In genomic region chr3:115401298-115401697, GRCh38 we compare ENCODE assay signal across 19 cellular contexts.
A peak's percentile ranks its signal among the peaks of the same experiment; 100 is the strongest.
DNase-seq lines count a peak whose midpoint lies in the region; ATAC-seq, FAIRE-seq and TF ChIP-seq lines count a peak whose summit lies in the region.
"Had no signal": no experiment of that assay in that cellular context is flagged by ENCODE, and none has a peak within 500 bp of the region (broad histone marks: within the 10 kb centered on the region; RNA-seq: fewer than 3 reads in every experiment).

No MANE protein-coding gene starts in this region.

- TF ChIP-seq POLR2A in GM12891 (IDR thresholded peaks at IDR 0.05; ENCODE audit: low read depth, low read length) (no peak), suprapubic skin (IDR thresholded peaks at IDR 0.05) (no peak)

- no peak for TF ChIP-seq EP300 in suprapubic skin (IDR thresholded peaks at IDR 0.05)

- H3K27me3 Mint-ChIP-seq in activated CD8-positive, alpha-beta memory T cell treated with anti-CD3 and anti-CD28 coated beads, Interleukin-2, amount 10 ng/mL, durations not matched to agents 7 days and 5 days = no peaks in the 10 kb centered on the region
- H3K27me3 Mint-ChIP-seq: activated T-cell treated with anti-CD3 and anti-CD28 coated beads, Interleukin-2, amount 50 U/mL, for 24 hours; brain had no signal

- no peaks in the 10 kb centered on the region for H4K20me1 ChIP-seq in osteoblast (ENCODE audit: insufficient read depth, low read length)

- H3K27ac ChIP-seq in osteoblast (ENCODE audit: low read depth, low read length) = peak overlapping the region; percentile 99
- no peak overlapping the region for H3K27ac ChIP-seq in suprapubic skin
- H3K27ac ChIP-seq: C4-2B, KMS-11 had no signal

- H3K4me1 Mint-ChIP-seq in activated CD8-positive, alpha-beta memory T cell treated with anti-CD3 and anti-CD28 coated beads, Interleukin-2, amount 10 ng/mL, durations not matched to agents 7 days and 5 days = no peaks in the 10 kb centered on the region

- H3K9me3 ChIP-seq in osteoblast (ENCODE audit: low read depth, low read length) (no peaks in the 10 kb centered on the region), suprapubic skin (no peaks in the 10 kb centered on the region)

- no peak for ATAC-seq in activated CD8-positive, alpha-beta memory T cell treated with anti-CD3 and anti-CD28 coated beads, Interleukin-2, amount 10 ng/mL, durations not matched to agents 7 days and 5 days
- ATAC-seq: natural killer cell treated with Interleukin-12 subunit alpha and Interleukin-12 subunit beta and Interleukin-15 and Interleukin-18, amount 100 ng/mL, for 72 hours had no signal

- H3K4me2 ChIP-seq in osteoblast (ENCODE audit: insufficient read depth, low read length) = peak overlapping the region; percentile 71
- H3K4me2 ChIP-seq: KMS-11 had no signal

- H3K4me3 ChIP-seq in AG10803 (ENCODE audit: low read length) (no peak overlapping the region), fibroblast of mammary gland (ENCODE audit: control insufficient read depth, low read depth, low read length) (no peak overlapping the region), osteoblast (ENCODE audit: insufficient read depth, low read length) (peak overlapping the region; percentile 13), suprapubic skin (no peak overlapping the region)

- H3K4me1 ChIP-seq in osteoblast (ENCODE audit: insufficient read depth, low read length) (peaks cover 54% of the 10 kb centered on the region), suprapubic skin (no peaks in the 10 kb centered on the region)

- no peaks in the 10 kb centered on the region for H3K79me2 ChIP-seq in osteoblast (ENCODE audit: insufficient read depth, low read length)

- CTCF ChIA-PET in activated CD8-positive, alpha-beta memory T cell treated with anti-CD3 and anti-CD28 coated beads, Interleukin-2, amount 10 ng/mL, durations not matched to agents 7 days and 5 days (lab: Charles Lee) = no interaction called here

- H3K9me3 Mint-ChIP-seq in activated CD8-positive, alpha-beta memory T cell treated with anti-CD3 and anti-CD28 coated beads, Interleukin-2, amount 10 ng/mL, durations not matched to agents 7 days and 5 days (ENCODE audit: low read depth) = no peaks in the 10 kb centered on the region
- H3K9me3 Mint-ChIP-seq: activated T-cell treated with anti-CD3 and anti-CD28 coated beads, Interleukin-2, amount 50 U/mL, for 24 hours; brain had no signal

- no peaks in the 10 kb centered on the region for H3K36me3 Mint-ChIP-seq in activated CD8-positive, alpha-beta memory T cell treated with anti-CD3 and anti-CD28 coated beads, Interleukin-2, amount 10 ng/mL, durations not matched to agents 7 days and 5 days
- H3K36me3 Mint-ChIP-seq: brain; natural killer cell treated with Interleukin-12 subunit alpha and Interleukin-12 subunit beta and Interleukin-15 and Interleukin-18, amount 100 ng/mL, for 72 hours had no signal

- TF ChIP-seq CTCF in AG10803 (conservative IDR thresholded peaks at IDR 0.05; ENCODE audit: low read length) = no peak
- no peak for TF ChIP-seq CTCF in fibroblast of mammary gland (conservative IDR thresholded peaks at IDR 0.05; ENCODE audit: control insufficient read depth, insufficient read depth, low read depth, low read length)
- TF ChIP-seq CTCF in osteoblast (IDR thresholded peaks at IDR 0.05; ENCODE audit: extremely low read depth, low read depth, low read length) = no peak
- TF ChIP-seq CTCF in suprapubic skin (IDR thresholded peaks at IDR 0.05) = no peak

- WGBS in suprapubic skin = 63% methylated on average over 2 of the region's 2 CpGs

- no peak overlapping the region for H3K4me3 Mint-ChIP-seq in activated CD8-positive, alpha-beta memory T cell treated with anti-CD3 and anti-CD28 coated beads, Interleukin-2, amount 10 ng/mL, durations not matched to agents 7 days and 5 days
- H3K4me3 Mint-ChIP-seq: activated T-cell treated with anti-CD3 and anti-CD28 coated beads, Interleukin-2, amount 50 U/mL, for 24 hours; brain; natural killer cell treated with Interleukin-12 subunit alpha and Interleukin-12 subunit beta and Interleukin-15 and Interleukin-18, amount 100 ng/mL, for 72 hours had no signal

- H3K27me3 ChIP-seq in osteoblast (ENCODE audit: insufficient read depth, low read length) = no peaks in the 10 kb centered on the region
- H3K27me3 ChIP-seq in suprapubic skin = no peaks in the 10 kb centered on the region

- DNase-seq in AG10803 (ENCODE audit: low read depth) (peak; percentile 90), RPMI7951 (ENCODE audit: low read depth) (peak; percentile 41), fibroblast of mammary gland (ENCODE audit: low read depth) (peak; percentile 86), osteoblast (ENCODE audit: insufficient read length, low spot score, missing footprints) (no peak), GM12891 (ENCODE audit: insufficient read length, low spot score) (no peak), SK-N-DZ (ENCODE audit: low spot score) (no peak), suprapubic skin (ENCODE audit: low spot score in 2 of 2) (no peak)
- DNase-seq in activated CD8-positive, alpha-beta memory T cell treated with anti-CD3 and anti-CD28 coated beads, Interleukin-2, amount 10 ng/mL, durations not matched to agents 7 days and 5 days = no peak
- DNase-seq: activated CD4-positive, CD25-positive, alpha-beta regulatory T cell treated with anti-CD3 and anti-CD28 coated beads, Interleukin-2, amount 50 U/mL, for 72 hours; activated T-cell treated with anti-CD3 and anti-CD28 coated beads, Interleukin-2, amount 50 U/mL, for 24 hours; erythroblast; NCI-H2081 treated with DMSO at 0.1 percent for 48 hours; NK-92 treated with Interleukin-12 subunit alpha and Interleukin-12 subunit beta, amount 100 ng/mL, for 24 hours had no signal

- H2AFZ ChIP-seq in osteoblast (ENCODE audit: low read length) = peak overlapping the region; percentile 34

- no peak for FAIRE-seq in GM12891 (lab: Jason Lieb, UNC)
- FAIRE-seq: G401.6, islet of Langerhans had no signal

- H3K36me3 ChIP-seq in osteoblast (ENCODE audit: insufficient read depth, low read length) (no peaks in the 10 kb centered on the region), suprapubic skin (no peaks in the 10 kb centered on the region)

- H3K27ac Mint-ChIP-seq in activated CD8-positive, alpha-beta memory T cell treated with anti-CD3 and anti-CD28 coated beads, Interleukin-2, amount 10 ng/mL, durations not matched to agents 7 days and 5 days = no peak overlapping the region
- H3K27ac Mint-ChIP-seq: activated T-cell treated with anti-CD3 and anti-CD28 coated beads, Interleukin-2, amount 50 U/mL, for 24 hours; natural killer cell treated with Interleukin-12 subunit alpha and Interleukin-12 subunit beta and Interleukin-15 and Interleukin-18, amount 100 ng/mL, for 72 hours had no signal

TF ChIP-seq in GM12891, 5 proteins besides CTCF, POLR2A, EP300 and RAD21:
- TF ChIP-seq SPI1 (IDR thresholded peaks at IDR 0.05; ENCODE audit: low read depth, low read length) (no peak), POLR2AphosphoS5 (IDR thresholded peaks at IDR 0.05; ENCODE audit: low read depth, low read length) (no peak), PAX5 (IDR thresholded peaks at IDR 0.05; ENCODE audit: insufficient read depth, low read length, severe bottlenecking) (no peak), TAF1 (IDR thresholded peaks at IDR 0.05; ENCODE audit: low read depth, low read length) (no peak), POU2F2 (IDR thresholded peaks at IDR 0.05; ENCODE audit: low read depth, low read length) (no peak)

Comparison
In these comparisons a context has a peak if more than half of its experiments do, and no peak if none do; other contexts are left out.
1. DNase-seq: peak in AG10803 (single experiment), RPMI7951 (single experiment) and fibroblast of mammary gland (single experiment); none in osteoblast (single experiment), GM12891 (single experiment), SK-N-DZ (single experiment), activated CD8-positive, alpha-beta memory T cell treated with anti-CD3 and anti-CD28 coated beads, Interleukin-2, amount 10 ng/mL, durations not matched to agents 7 days and 5 days (single experiment) and suprapubic skin (0 of 2).